20 cellular contexts compared by ENCODE assay signal in the genomic region with DNA sequence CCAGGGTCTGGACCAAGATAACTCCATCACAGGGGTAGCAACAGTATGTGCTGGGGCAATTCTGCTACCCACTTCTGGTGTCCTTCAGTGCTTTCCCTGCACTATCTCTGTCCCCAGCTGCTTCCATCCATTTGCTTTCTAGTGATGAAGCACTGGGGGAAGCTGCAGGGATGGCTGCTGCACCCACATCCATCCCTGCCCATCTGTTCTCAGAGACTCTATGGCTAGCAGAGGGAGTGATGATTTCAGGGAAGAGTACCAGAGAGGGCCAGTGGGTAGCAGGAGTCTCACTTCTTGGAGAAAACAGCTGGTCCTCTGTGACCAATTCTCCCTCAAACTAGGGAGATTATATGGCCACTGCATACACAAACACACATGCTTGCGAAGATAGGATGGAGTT.
"Had no signal": no experiment of that assay in that cellular context is flagged by ENCODE, and none has a peak within 500 bp of the region (broad histone marks: within the 10 kb centered on the region; RNA-seq: fewer than 3 reads in every experiment).

No MANE protein-coding gene starts in this region.

- H3K27ac Mint-ChIP-seq: activated CD4-positive, alpha-beta T cell treated with anti-CD3 and anti-CD28 coated beads, Interleukin-2, amount 10 ng/mL, durations not matched to agents 7 days and 5 days; activated CD8-positive, alpha-beta T cell treated with anti-CD3 and anti-CD28 coated beads, Interleukin-2, amount 10 ng/mL, durations not matched to agents 7 days and 5 days; activated naive CD4-positive, alpha-beta T cell treated with anti-CD3 and anti-CD28 coated beads, Interleukin-2, amount 50 U/mL, for 24 hours; activated T-helper 1 cell treated with anti-CD3 and anti-CD28 coated beads, Interleukin-12 subunit alpha, Interleukin-12 subunit beta, Interleukin-2, Interleukin-4 antibody, amounts not matched to agents 30 ng/mL and 10 ng/mL and 1 ng/mL, durations not matched to agents 14 hours and 24 hours and 36 hours; stimulated activated naive B cell treated with anti-CD40 and anti-IgM and Interleukin-4, amounts not matched to agents 10 μg/mL and 1 μg/mL and 100 μg/mL, for 72 hours had no signal

- DNase-seq: activated CD4-positive, alpha-beta T cell treated with anti-CD3 and anti-CD28 coated beads, Interleukin-2, amount 10 ng/mL, durations not matched to agents 7 days and 5 days; activated CD8-positive, alpha-beta T cell treated with anti-CD3 and anti-CD28 coated beads, Interleukin-2, amount 10 ng/mL, durations not matched to agents 7 days and 5 days; activated gamma-delta T cell; dermis blood vessel endothelial cell; effector memory CD4-positive, alpha-beta T cell; left cardiac atrium; naive B cell; stimulated activated CD4-positive, alpha-beta T cell treated with anti-CD3 and anti-CD28 coated beads, Interleukin-2, amount 100 ng/mL, for 48 hours; stimulated activated CD8-positive, alpha-beta memory T cell treated with anti-CD3 and anti-CD28 coated beads, Interleukin-4, amount 100 ng/mL, for 48 hours; stimulated activated naive B cell treated with anti-CD40 and anti-IgM and Interleukin-4, amounts not matched to agents 10 μg/mL and 1 μg/mL and 100 μg/mL, for 72 hours; T-helper 2 cell; testis; upper lobe of left lung had no signal

- H3K4me3 Mint-ChIP-seq: activated CD4-positive, alpha-beta T cell treated with anti-CD3 and anti-CD28 coated beads, Interleukin-2, amount 10 ng/mL, durations not matched to agents 7 days and 5 days; activated CD8-positive, alpha-beta T cell treated with anti-CD3 and anti-CD28 coated beads, Interleukin-2, amount 10 ng/mL, durations not matched to agents 7 days and 5 days; activated naive CD4-positive, alpha-beta T cell treated with anti-CD3 and anti-CD28 coated beads, Interleukin-2, amount 50 U/mL, for 24 hours; activated T-helper 1 cell treated with anti-CD3 and anti-CD28 coated beads, Interleukin-12 subunit alpha, Interleukin-12 subunit beta, Interleukin-2, Interleukin-4 antibody, amounts not matched to agents 30 ng/mL and 10 ng/mL and 1 ng/mL, durations not matched to agents 14 hours and 24 hours and 36 hours; memory B cell; naive B cell; stimulated activated naive B cell treated with anti-CD40 and anti-IgM and Interleukin-4, amounts not matched to agents 10 μg/mL and 1 μg/mL and 100 μg/mL, for 72 hours had no signal

- H3K27me3 ChIP-seq: body of pancreas, testis, upper lobe of left lung had no signal

- H3K4me1 ChIP-seq: testis had no signal

- ATAC-seq: activated CD4-positive, CD25-positive, alpha-beta regulatory T cell treated with anti-CD3 and anti-CD28 coated beads, Interleukin-2, amount 50 U/mL, for 24 hours; activated CD8-positive, alpha-beta T cell treated with anti-CD3 and anti-CD28 coated beads, Interleukin-2, amount 10 ng/mL, durations not matched to agents 7 days and 5 days; body of pancreas; esophagus mucosa; sciatic nerve; stimulated activated naive B cell treated with anti-CD40 and anti-IgM and Interleukin-4, amounts not matched to agents 10 μg/mL and 1 μg/mL and 100 μg/mL, for 72 hours had no signal

- H3K9me3 Mint-ChIP-seq: activated naive CD4-positive, alpha-beta T cell treated with anti-CD3 and anti-CD28 coated beads, Interleukin-2, amount 50 U/mL, for 24 hours; activated T-helper 1 cell treated with anti-CD3 and anti-CD28 coated beads, Interleukin-12 subunit alpha, Interleukin-12 subunit beta, Interleukin-2, Interleukin-4 antibody, amounts not matched to agents 30 ng/mL and 10 ng/mL and 1 ng/mL, durations not matched to agents 14 hours and 24 hours and 36 hours; memory B cell had no signal

- H3K27ac ChIP-seq: testis, upper lobe of left lung had no signal

- H3K36me3 ChIP-seq: upper lobe of left lung had no signal

- H3K36me3 Mint-ChIP-seq: naive B cell had no signal

- H3K4me3 ChIP-seq: body of pancreas, testis, upper lobe of left lung had no signal

- H3K9me3 ChIP-seq: body of pancreas, testis, upper lobe of left lung had no signal

- H3K27me3 Mint-ChIP-seq: activated CD4-positive, alpha-beta T cell treated with anti-CD3 and anti-CD28 coated beads, Interleukin-2, amount 10 ng/mL, durations not matched to agents 7 days and 5 days; activated naive CD4-positive, alpha-beta T cell treated with anti-CD3 and anti-CD28 coated beads, Interleukin-2, amount 50 U/mL, for 24 hours; memory B cell; naive B cell; stimulated activated naive B cell treated with anti-CD40 and anti-IgM and Interleukin-4, amounts not matched to agents 10 μg/mL and 1 μg/mL and 100 μg/mL, for 72 hours had no signal
